Comparison of ENCODE assay signal across 15 cellular contexts in genomic region chr16:82331974-82332750, GRCh38.
DNase-seq lines count a peak whose midpoint lies in the region; ATAC-seq and TF ChIP-seq lines count a peak whose summit lies in the region.
"Had no signal": no experiment of that assay in that cellular context is flagged by ENCODE, and none has a peak within 500 bp of the region (broad histone marks: within the 10 kb centered on the region; RNA-seq: fewer than 3 reads in every experiment).

No MANE protein-coding gene starts in this region.

- H4K20me1 ChIP-seq in BLaER1: no peaks in the 10 kb centered on the region

- WGBS in lower leg skin, 2 donors: 87 to 92% methylated on average over 6 of the region's 6 CpGs

- H3K9me3 Mint-ChIP-seq in activated CD8-positive, alpha-beta T cell treated with anti-CD3 and anti-CD28 coated beads, Interleukin-2, amount 10 ng/mL, durations not matched to agents 7 days and 5 days (ENCODE audit: insufficient read depth): no peaks in the 10 kb centered on the region
- peaks cover 3% of the 10 kb centered on the region for H3K9me3 Mint-ChIP-seq in Calu3 (ENCODE audit: low read depth, unreplicated experiment)
- no peaks in the 10 kb centered on the region for H3K9me3 Mint-ChIP-seq in activated CD8-positive, alpha-beta T cell treated with anti-CD3 and anti-CD28 coated beads for 36 hours

- H3K9ac ChIP-seq in BLaER1: no peak overlapping the region

- H3K36me3 Mint-ChIP-seq in activated CD8-positive, alpha-beta T cell treated with anti-CD3 and anti-CD28 coated beads, Interleukin-2, amount 10 ng/mL, durations not matched to agents 7 days and 5 days (ENCODE audit: low read depth): no peaks in the 10 kb centered on the region
- H3K36me3 Mint-ChIP-seq in Calu3 (ENCODE audit: insufficient read depth, unreplicated experiment): no peaks in the 10 kb centered on the region
- no peaks in the 10 kb centered on the region for H3K36me3 Mint-ChIP-seq in activated CD8-positive, alpha-beta T cell treated with anti-CD3 and anti-CD28 coated beads for 36 hours (ENCODE audit: low read depth)
- H3K36me3 Mint-ChIP-seq: CD4-positive, CD25-positive, alpha-beta regulatory T cell had no signal

- CTCF ChIA-PET in activated CD8-positive, alpha-beta T cell treated with anti-CD3 and anti-CD28 coated beads, Interleukin-2, amount 10 ng/mL, durations not matched to agents 7 days and 5 days (lab: Charles Lee): no interaction called here
- CTCF ChIA-PET in Calu3 (lab: Charles Lee): no interaction called here
- CTCF ChIA-PET in activated CD8-positive, alpha-beta T cell treated with anti-CD3 and anti-CD28 coated beads for 36 hours (lab: Charles Lee): no interaction called here

- no peaks in the 10 kb centered on the region for H3K36me3 ChIP-seq in BLaER1
- H3K36me3 ChIP-seq: SJCRH30 had no signal

- POLR2A ChIA-PET in activated CD8-positive, alpha-beta T cell treated with anti-CD3 and anti-CD28 coated beads, Interleukin-2, amount 10 ng/mL, durations not matched to agents 7 days and 5 days (lab: Charles Lee): no interaction called here
- POLR2A ChIA-PET in activated CD8-positive, alpha-beta T cell treated with anti-CD3 and anti-CD28 coated beads for 36 hours (lab: Charles Lee): no interaction called here

- H3K4me3 Mint-ChIP-seq in activated CD8-positive, alpha-beta T cell treated with anti-CD3 and anti-CD28 coated beads, Interleukin-2, amount 10 ng/mL, durations not matched to agents 7 days and 5 days: no peak overlapping the region
- no peak overlapping the region for H3K4me3 Mint-ChIP-seq in Calu3 (ENCODE audit: low read depth, unreplicated experiment)
- no peak overlapping the region for H3K4me3 Mint-ChIP-seq in activated CD8-positive, alpha-beta T cell treated with anti-CD3 and anti-CD28 coated beads for 36 hours
- H3K4me3 Mint-ChIP-seq: CD4-positive, CD25-positive, alpha-beta regulatory T cell; HFFc6 had no signal

- BruUV-seq in Calu3 (replicated peaks; lab: Mats Ljungman, UMichigan): no TSS peak

- DNase-seq in DMS53 treated with DMSO at 0.1 percent for 48 hours (lab: John Stamatoyannopoulos, UW; ENCODE audit: unreplicated experiment): peak; percentile 52
- peak; percentile 24 for DNase-seq in NCI-H510A (lab: John Stamatoyannopoulos, UW)
- DNase-seq in left lobe of liver (ENCODE audit: low spot score): peak; percentile 47
- DNase-seq in lower leg skin (ENCODE audit: low spot score in 2 of 2): no peak
- DNase-seq in activated CD8-positive, alpha-beta T cell treated with anti-CD3 and anti-CD28 coated beads, Interleukin-2, amount 10 ng/mL, durations not matched to agents 7 days and 5 days: no peak
- no peak for DNase-seq in Calu3
- DNase-seq in activated CD8-positive, alpha-beta T cell treated with anti-CD3 and anti-CD28 coated beads for 36 hours: no peak
- DNase-seq: CD4-positive, CD25-positive, alpha-beta regulatory T cell; HFFc6; Karpas-422; NCI-H1417; NCI-H2227 treated with DMSO at 0.1 percent for 48 hours; SJCRH30; SW 1271 had no signal

- H3K4me2 ChIP-seq in BLaER1: peak overlapping the region; percentile 24; the same call in 1 of the 2 replicates

- TF ChIP-seq CTCF in lower leg skin (IDR thresholded peaks at IDR 0.05): no peak
- TF ChIP-seq CTCF in Calu3 (IDR thresholded peaks at IDR 0.05; ENCODE audit: unreplicated experiment): no peak
- TF ChIP-seq CTCF in activated CD8-positive, alpha-beta T cell treated with anti-CD3 and anti-CD28 coated beads for 36 hours (IDR thresholded peaks at IDR 0.05): no peak

- H3K27me3 Mint-ChIP-seq in activated CD8-positive, alpha-beta T cell treated with anti-CD3 and anti-CD28 coated beads, Interleukin-2, amount 10 ng/mL, durations not matched to agents 7 days and 5 days (ENCODE audit: low read depth): peaks cover 4% of the 10 kb centered on the region
- H3K27me3 Mint-ChIP-seq in Calu3 (ENCODE audit: unreplicated experiment): peaks cover 63% of the 10 kb centered on the region
- H3K27me3 Mint-ChIP-seq in activated CD8-positive, alpha-beta T cell treated with anti-CD3 and anti-CD28 coated beads for 36 hours: peaks cover 8% of the 10 kb centered on the region

- peak; percentile 45 for ATAC-seq in left lobe of liver
- ATAC-seq in activated CD8-positive, alpha-beta T cell treated with anti-CD3 and anti-CD28 coated beads, Interleukin-2, amount 10 ng/mL, durations not matched to agents 7 days and 5 days: no peak
- ATAC-seq in activated CD8-positive, alpha-beta T cell treated with anti-CD3 and anti-CD28 coated beads for 36 hours: no peak

- H3K4me3 ChIP-seq in BLaER1: no peak overlapping the region
- no peak overlapping the region for H3K4me3 ChIP-seq in lower leg skin (ENCODE audit: low read depth, poor library complexity, severe bottlenecking)
- H3K4me3 ChIP-seq: SJCRH30 had no signal

- peaks cover 10% of the 10 kb centered on the region; the same call in 1 of the 2 replicates for H3K4me1 ChIP-seq in BLaER1
- H3K4me1 ChIP-seq: SJCRH30 had no signal

- TF ChIP-seq POLR2A in lower leg skin (IDR thresholded peaks at IDR 0.05): no peak

- no peaks in the 10 kb centered on the region for H3K4me1 Mint-ChIP-seq in activated CD8-positive, alpha-beta T cell treated with anti-CD3 and anti-CD28 coated beads, Interleukin-2, amount 10 ng/mL, durations not matched to agents 7 days and 5 days (ENCODE audit: low read depth)
- H3K4me1 Mint-ChIP-seq in Calu3 (ENCODE audit: low read depth, unreplicated experiment): no peaks in the 10 kb centered on the region
- H3K4me1 Mint-ChIP-seq in activated CD8-positive, alpha-beta T cell treated with anti-CD3 and anti-CD28 coated beads for 36 hours (ENCODE audit: low read depth): no peaks in the 10 kb centered on the region
- H3K4me1 Mint-ChIP-seq: CD4-positive, CD25-positive, alpha-beta regulatory T cell had no signal

- H3K27me3 ChIP-seq in BLaER1: no peaks in the 10 kb centered on the region
- H3K27me3 ChIP-seq: SJCRH30 had no signal

- H3K27ac Mint-ChIP-seq in activated CD8-positive, alpha-beta T cell treated with anti-CD3 and anti-CD28 coated beads, Interleukin-2, amount 10 ng/mL, durations not matched to agents 7 days and 5 days: no peak overlapping the region
- no peak overlapping the region for H3K27ac Mint-ChIP-seq in Calu3 (ENCODE audit: unreplicated experiment)
- no peak overlapping the region for H3K27ac Mint-ChIP-seq in activated CD8-positive, alpha-beta T cell treated with anti-CD3 and anti-CD28 coated beads for 36 hours
- H3K27ac Mint-ChIP-seq: CD4-positive, CD25-positive, alpha-beta regulatory T cell; HFFc6 had no signal

- no peaks in the 10 kb centered on the region for H3K9me3 ChIP-seq in BLaER1
- H3K9me3 ChIP-seq: SJCRH30 had no signal

- intact Hi-C loops in lower leg skin (cut with DNase I; ENCODE audit: low total_unique reads) (loop anchor here (5.0 kb wide), 1 partner anchor 485 kb away; no protein-coding TSS in a partner anchor), Calu3 (cut with micrococcal nuclease; ENCODE audit: unreplicated experiment) (no loop called here)
- intact Hi-C loops in activated CD8-positive, alpha-beta T cell treated with anti-CD3 and anti-CD28 coated beads for 36 hours (cut with micrococcal nuclease): no loop called here

- H3K27ac ChIP-seq in BLaER1: no peak overlapping the region
- H3K27ac ChIP-seq: SJCRH30 had no signal

Comparison
In these comparisons a context has a peak if more than half of its experiments do, and no peak if none do; other contexts are left out.
1. DNase-seq: peak in DMS53 treated with DMSO at 0.1 percent for 48 hours (single experiment), NCI-H510A (single experiment) and left lobe of liver (single experiment); none in lower leg skin (0 of 2), activated CD8-positive, alpha-beta T cell treated with anti-CD3 and anti-CD28 coated beads, Interleukin-2, amount 10 ng/mL, durations not matched to agents 7 days and 5 days (single experiment), Calu3 (single experiment) and activated CD8-positive, alpha-beta T cell treated with anti-CD3 and anti-CD28 coated beads for 36 hours (single experiment).